Comparison of ENCODE assay signal across 8 cellular contexts in genomic region chr4:54277691-54278090, GRCh38. TPM values are rescaled to one million over a fixed set of nuclear protein-coding genes. Genes with fewer than 3 reads are reported as not detected.
DNase-seq lines count a peak whose midpoint lies in the region; ATAC-seq lines count a peak whose summit lies in the region.

No MANE protein-coding gene starts in this region.

- peak; percentile 60 for ATAC-seq in GM21825 (IDR thresholded peaks at IDR 0.05; ENCODE audit: unreplicated experiment)
- no peak for ATAC-seq in GM18520 (IDR thresholded peaks at IDR 0.05; ENCODE audit: unreplicated experiment)

- DNase-seq in Daoy (ENCODE audit: low read depth) (peak; percentile 28), RKO (ENCODE audit: low spot score) (peak; percentile 20), glomerular visceral epithelial cell (ENCODE audit: extremely low spot score) (peak; percentile 7), NCI-H1417 treated with DMSO at 0.1 percent for 48 hours (lab: John Stamatoyannopoulos, UW) (no peak), NCI-H526 treated with DMSO at 0.1 percent for 48 hours (lab: John Stamatoyannopoulos, UW) (no peak)
- DNase-seq in stimulated activated naive CD4-positive, alpha-beta T cell treated with Interleukin-2 at 50 U/mL for 16 hours (lab: John Stamatoyannopoulos, UW) = no peak

RNA-seq across cellular contexts. Expression of gene PDGFRA, which starts 48.6 kb away (rescaled TPM):
- 1.5 and 2.2 TPM in 2 replicates for total RNA-seq in Daoy (2014; rRNA removed; shearing (Covaris generic))

Comparison
In these comparisons a context has a peak if more than half of its experiments do, and no peak if none do; other contexts are left out.
1. DNase-seq: peak in Daoy (single experiment), RKO (single experiment) and glomerular visceral epithelial cell (single experiment); none in NCI-H1417 treated with DMSO at 0.1 percent for 48 hours (single experiment), stimulated activated naive CD4-positive, alpha-beta T cell treated with Interleukin-2 at 50 U/mL for 16 hours (single experiment) and NCI-H526 treated with DMSO at 0.1 percent for 48 hours (single experiment).